In genomic region chr7:156778668-156779067, GRCh38 we compare ENCODE assay signal across 29 cellular contexts.
A peak's percentile ranks its signal among the peaks of the same experiment; 100 is the strongest.
DNase-seq lines count a peak whose midpoint lies in the region; ATAC-seq and TF ChIP-seq lines count a peak whose summit lies in the region.
"Had no signal": no experiment of that assay in that cellular context is flagged by ENCODE, and none has a peak within 500 bp of the region (broad histone marks: within the 10 kb centered on the region; RNA-seq: fewer than 3 reads in every experiment).

No MANE protein-coding gene starts in this region.

- H3F3A ChIP-seq in SK-N-SH (replicated peaks; ENCODE audit: insufficient read depth), result peaks cover 3% of the 10 kb centered on the region

- TF ChIP-seq CTCF in BE2C (IDR thresholded peaks at IDR 0.05; ENCODE audit: low read depth, low read length) (no peak), SK-N-SH (IDR thresholded peaks at IDR 0.05) (no peak), fibroblast of villous mesenchyme (IDR thresholded peaks at IDR 0.05; ENCODE audit: insufficient read depth, low read depth, low read length) (no peak)

- intact Hi-C loops in CD4-positive, alpha-beta memory T cell (cut with micrococcal nuclease), result no loop called here

- H3K4me3 ChIP-seq in BE2C (ENCODE audit: low read depth, low read length) (0 out of 2 replicates have a peak overlapping the region, but pooled peaks have one; percentile 1), SK-N-SH (ENCODE audit: low read depth in 2 of 2, low read length in 1 of 2) (no peak overlapping the region), fibroblast of villous mesenchyme (ENCODE audit: low read depth, low read length) (no peak overlapping the region)
- H3K4me3 ChIP-seq in CD4-positive, alpha-beta memory T cell (ENCODE audit: low read length in 2 of 2), result no peak overlapping the region
- H3K4me3 ChIP-seq: cardiac muscle cell, psoas muscle had no signal

- no peak for ATAC-seq in HG03039 (IDR thresholded peaks at IDR 0.05; ENCODE audit: unreplicated experiment)
- ATAC-seq: left lobe of liver; natural killer cell treated with Interleukin-12 subunit alpha and Interleukin-12 subunit beta and Interleukin-15 and Interleukin-18, amount 100 ng/mL, for 72 hours; psoas muscle had no signal

- H3K4me1 ChIP-seq in BE2C, result peaks cover 33% of the 10 kb centered on the region
- H3K4me1 ChIP-seq in SK-N-SH (ENCODE audit: control insufficient read depth in 1 of 2, insufficient read depth in 2 of 2, low read depth in 1 of 2, low read length in 1 of 2), result peaks cover 0 to 35% of the 10 kb centered on the region in 2 experiments; a peak in 2 of 4 replicates
- no peaks in the 10 kb centered on the region for H3K4me1 ChIP-seq in CD4-positive, alpha-beta memory T cell (ENCODE audit: insufficient read depth, low read length)
- H3K4me1 ChIP-seq: psoas muscle had no signal

- peak; percentile 68 for DNase-seq in BE2C
- DNase-seq in EH (ENCODE audit: low read depth), result peak; percentile 23
- peak; percentile 76 for DNase-seq in SK-N-SH
- peak; percentile 5 for DNase-seq in fibroblast of villous mesenchyme (ENCODE audit: low read depth)
- no peak for DNase-seq in CD4-positive, alpha-beta memory T cell
- DNase-seq in KG1 (lab: John Stamatoyannopoulos, UW), result no peak
- DNase-seq: activated CD4-positive, alpha-beta T cell treated with anti-CD3 and anti-CD28 coated beads, Interleukin-2, amount 50 U/mL, for 4 hours; activated CD4-positive, CD25-positive, alpha-beta regulatory T cell; activated CD8-positive, alpha-beta memory T cell treated with anti-CD3 and anti-CD28 coated beads, Interleukin-2, amount 50 U/mL, for 48 hours; activated effector memory CD4-positive, alpha-beta T cell treated with anti-CD3 and anti-CD28 coated beads, Interleukin-2, amount 50 U/mL, for 16 hours; activated naive CD8-positive, alpha-beta T cell treated with anti-CD3 and anti-CD28 coated beads, Interleukin-2, amount 10 ng/mL, durations not matched to agents 7 days and 5 days; DND-41; H9; NCI-H1436 treated with DMSO at 0.1 percent for 48 hours; NCI-H2107; NCI-H345; occipital lobe; psoas muscle; SHP77 treated with DMSO at 0.1 percent for 48 hours; stimulated activated CD4-positive, alpha-beta T cell treated with anti-CD3 and anti-CD28 coated beads, Interleukin-15, amount 100 ng/mL, for 24 hours; stimulated activated CD4-positive, alpha-beta T cell treated with anti-CD3 and anti-CD28 coated beads, Interleukin-4, amount 100 ng/mL, for 4 hours; substantia nigra; T-helper 1 cell had no signal

- no peak overlapping the region for H2AFZ ChIP-seq in SK-N-SH (ENCODE audit: low read depth)

- H3K79me2 ChIP-seq in SK-N-SH (ENCODE audit: insufficient read depth), result no peaks in the 10 kb centered on the region

- H3K27me3 ChIP-seq in BE2C, result no peaks in the 10 kb centered on the region
- H3K27me3 ChIP-seq in SK-N-SH (ENCODE audit: insufficient read depth), result no peaks in the 10 kb centered on the region
- H3K27me3 ChIP-seq in CD4-positive, alpha-beta memory T cell (ENCODE audit: insufficient read depth, low read length), result no peaks in the 10 kb centered on the region
- H3K27me3 ChIP-seq: cardiac muscle cell had no signal

- no peak overlapping the region for H3K4me3 Mint-ChIP-seq in CD4-positive, alpha-beta memory T cell
- H3K4me3 Mint-ChIP-seq: activated naive CD8-positive, alpha-beta T cell treated with anti-CD3 and anti-CD28 coated beads, Interleukin-2, amount 10 ng/mL, durations not matched to agents 7 days and 5 days; H9; natural killer cell treated with Interleukin-12 subunit alpha and Interleukin-12 subunit beta and Interleukin-15 and Interleukin-18, amount 100 ng/mL, for 72 hours; type B pancreatic cell had no signal

- 20% methylated on average over 3 of the region's 3 CpGs for WGBS in SK-N-SH (ENCODE audit: low lambda C conversion rate)

- peak; percentile 38 for TF ChIP-seq RAD21 in SK-N-SH (IDR thresholded peaks at IDR 0.05; ENCODE audit: low read length)

- peaks cover 17 to 27% of the 10 kb centered on the region in 2 donors for H3K36me3 Mint-ChIP-seq in CD4-positive, alpha-beta memory T cell

- H3K27me3 Mint-ChIP-seq in CD4-positive, alpha-beta memory T cell, result no peaks in the 10 kb centered on the region
- H3K27me3 Mint-ChIP-seq: activated naive CD8-positive, alpha-beta T cell treated with anti-CD3 and anti-CD28 coated beads, Interleukin-2, amount 10 ng/mL, durations not matched to agents 7 days and 5 days; natural killer cell treated with Interleukin-12 subunit alpha and Interleukin-12 subunit beta and Interleukin-15 and Interleukin-18, amount 100 ng/mL, for 72 hours; type B pancreatic cell had no signal

- POLR2A ChIA-PET in SK-N-SH (lab: Yijun Ruan, JAX), result interaction anchor here (0.6 to 1.9 kb wide), 6 partner anchors 10 to 38 kb away, joined by 3 to 13 read pairs (median 4); no protein-coding TSS in a partner anchor
- POLR2A ChIA-PET in CD4-positive, alpha-beta memory T cell (lab: Charles Lee; ENCODE audit: partially characterized antibody), result no interaction called here

- no peaks in the 10 kb centered on the region for H3K9me2 ChIP-seq in SK-N-SH

- no peak overlapping the region for H3K4me2 ChIP-seq in SK-N-SH

- H3K9ac ChIP-seq in SK-N-SH, result no peak overlapping the region

- H3K4me1 Mint-ChIP-seq in CD4-positive, alpha-beta memory T cell, result peaks cover 10 to 18% (median 14%) of the 10 kb centered on the region in 4 donors

- CTCF ChIA-PET in SK-N-SH (lab: Yijun Ruan, JAX), result interaction anchor here (0.8 to 7.0 kb wide), 23 partner anchors 8 to 160 kb away, joined by 3 to 114 read pairs (median 4); no protein-coding TSS in a partner anchor
- CTCF ChIA-PET in CD4-positive, alpha-beta memory T cell (lab: Charles Lee; ENCODE audit: partially characterized antibody), result no interaction called here

- H3K9me3 ChIP-seq in BE2C, result no peaks in the 10 kb centered on the region
- H3K9me3 ChIP-seq in SK-N-SH, result no peaks in the 10 kb centered on the region
- H3K9me3 ChIP-seq in CD4-positive, alpha-beta memory T cell (ENCODE audit: control insufficient read depth in 1 of 2, low read length in 2 of 2), result no peaks in the 10 kb centered on the region

- no peak overlapping the region for H3K27ac Mint-ChIP-seq in CD4-positive, alpha-beta memory T cell
- H3K27ac Mint-ChIP-seq: activated naive CD8-positive, alpha-beta T cell treated with anti-CD3 and anti-CD28 coated beads, Interleukin-2, amount 10 ng/mL, durations not matched to agents 7 days and 5 days; H9; type B pancreatic cell had no signal

- peaks cover 0 to 2% (median 0%) of the 10 kb centered on the region in 8 donors for H3K9me3 Mint-ChIP-seq in CD4-positive, alpha-beta memory T cell
- H3K9me3 Mint-ChIP-seq: H9; natural killer cell treated with Interleukin-12 subunit alpha and Interleukin-12 subunit beta and Interleukin-15 and Interleukin-18, amount 100 ng/mL, for 72 hours; type B pancreatic cell had no signal

- no peaks in the 10 kb centered on the region for H4K20me1 ChIP-seq in SK-N-SH (ENCODE audit: insufficient read depth)

- peak in 1 of 2 experiments; percentile 98; a peak in 2 of 4 replicates for TF ChIP-seq EP300 in SK-N-SH (IDR thresholded peaks at IDR 0.05; ENCODE audit: borderline replicate concordance in 1 of 2, low read depth in 1 of 2, low read length in 1 of 2)

- H3K36me3 ChIP-seq in BE2C (no peaks in the 10 kb centered on the region; the same call in 1 of the 2 replicates), SK-N-SH (replicated peaks in 1 of 2; ENCODE audit: control insufficient read depth in 1 of 2, insufficient read depth in 2 of 2, low read length in 1 of 2) (no peaks in the 10 kb centered on the region)
- no peaks in the 10 kb centered on the region for H3K36me3 ChIP-seq in CD4-positive, alpha-beta memory T cell (ENCODE audit: insufficient read depth, low read length)

- H3K27ac ChIP-seq in SK-N-SH (ENCODE audit: low read depth in 2 of 2, low read length in 1 of 2), result peak overlapping the region in 1 of 2 experiments; percentile 96; a peak in 2 of 4 replicates
- no peak overlapping the region for H3K27ac ChIP-seq in CD4-positive, alpha-beta memory T cell (ENCODE audit: low read depth, low read length)
- H3K27ac ChIP-seq: cardiac muscle cell, epithelial cell of prostate, psoas muscle had no signal

TF ChIP-seq in SK-N-SH, 30 proteins besides CTCF, POLR2A, EP300 and RAD21 (continues in another document):
- TF ChIP-seq, protein P1, sequence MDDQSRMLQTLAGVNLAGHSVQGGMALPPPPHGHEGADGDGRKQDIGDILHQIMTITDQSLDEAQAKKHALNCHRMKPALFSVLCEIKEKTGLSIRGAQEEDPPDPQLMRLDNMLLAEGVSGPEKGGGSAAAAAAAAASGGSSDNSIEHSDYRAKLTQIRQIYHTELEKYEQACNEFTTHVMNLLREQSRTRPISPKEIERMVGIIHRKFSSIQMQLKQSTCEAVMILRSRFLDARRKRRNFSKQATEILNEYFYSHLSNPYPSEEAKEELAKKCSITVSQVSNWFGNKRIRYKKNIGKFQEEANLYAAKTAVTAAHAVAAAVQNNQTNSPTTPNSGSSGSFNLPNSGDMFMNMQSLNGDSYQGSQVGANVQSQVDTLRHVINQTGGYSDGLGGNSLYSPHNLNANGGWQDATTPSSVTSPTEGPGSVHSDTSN (IDR thresholded peaks at IDR 0.05), result peak; percentile 18; the same call in 1 of the 2 replicates
- TF ChIP-seq FOXM1 (IDR thresholded peaks at IDR 0.05; ENCODE audit: low read depth) (no peak), RCOR1 (IDR thresholded peaks at IDR 0.05; ENCODE audit: low read length) (peak; percentile 99), TCF12 (IDR thresholded peaks at IDR 0.05) (peak; percentile 57), SMC3 (IDR thresholded peaks at IDR 0.05; ENCODE audit: low read depth, low read length) (no peak), YY1 (IDR thresholded peaks at IDR 0.05; ENCODE audit: low read depth) (no peak), USF2 (IDR thresholded peaks at IDR 0.05; ENCODE audit: borderline replicate concordance, low read depth, low read length) (no peak), NFIC (IDR thresholded peaks at IDR 0.05; ENCODE audit: borderline replicate concordance) (0 out of 2 replicates have a peak, but pooled peaks have one; percentile 12), RXRA (IDR thresholded peaks at IDR 0.05; ENCODE audit: borderline replicate concordance, low read depth) (no peak), JUND (IDR thresholded peaks at IDR 0.05) (no peak), MXI1 (IDR thresholded peaks at IDR 0.05; ENCODE audit: low read depth, low read length) (peak; percentile 84; the same call in 1 of the 2 replicates), ELF1 (IDR thresholded peaks at IDR 0.05) (no peak), GATA2 (CRISPR knock-in tag; IDR thresholded peaks at IDR 0.05) (peak; percentile 94), RFX5 (IDR thresholded peaks at IDR 0.05; ENCODE audit: low read length) (peak; percentile 8; the same call in 1 of the 2 replicates), CHD2 (IDR thresholded peaks at IDR 0.05; ENCODE audit: low read length, partially characterized antibody) (peak; percentile 77)

Comparison
In these comparisons a context has a peak if more than half of its experiments do, and no peak if none do; other contexts are left out.
1. DNase-seq: peak in BE2C (single experiment), EH (single experiment), SK-N-SH (single experiment) and fibroblast of villous mesenchyme (single experiment); none in CD4-positive, alpha-beta memory T cell (0 of 5) and KG1 (single experiment).